In the genomic region with DNA sequence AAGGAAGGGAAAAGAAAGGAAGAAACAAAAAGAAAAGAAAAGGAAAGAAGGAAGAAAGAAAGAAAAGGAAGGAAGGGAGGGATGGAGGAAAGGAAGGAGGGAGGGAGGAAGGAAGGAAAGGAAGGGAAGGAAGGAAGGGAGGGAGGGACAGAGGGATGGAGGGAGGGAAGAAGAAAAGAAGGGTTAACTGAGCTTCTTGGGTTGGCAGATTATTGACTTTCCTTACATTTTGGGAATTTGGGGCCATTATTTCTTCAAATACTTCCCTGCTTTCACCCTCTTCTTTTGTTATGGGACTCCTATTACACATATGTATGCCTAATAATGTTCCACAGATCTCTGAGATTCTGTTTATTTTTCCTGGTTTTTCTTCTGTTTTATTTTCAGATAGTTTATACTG, we compare ENCODE assay signal across 6 cellular contexts.
"Had no signal": no experiment of that assay in that cellular context is flagged by ENCODE, and none has a peak within 500 bp of the region (broad histone marks: within the 10 kb centered on the region; RNA-seq: fewer than 3 reads in every experiment).

No MANE protein-coding gene starts in this region.

- H3K27ac ChIP-seq: HL-60, KMS-11 had no signal

- H3K9ac ChIP-seq: KMS-11 had no signal

- FAIRE-seq: HTR-8/SVneo had no signal

- H3K4me2 ChIP-seq: KMS-11 had no signal

- DNase-seq: IMR-90, KBM-7, KG1 had no signal
